1 cellular context compared by ENCODE assay signal in the genomic region with DNA sequence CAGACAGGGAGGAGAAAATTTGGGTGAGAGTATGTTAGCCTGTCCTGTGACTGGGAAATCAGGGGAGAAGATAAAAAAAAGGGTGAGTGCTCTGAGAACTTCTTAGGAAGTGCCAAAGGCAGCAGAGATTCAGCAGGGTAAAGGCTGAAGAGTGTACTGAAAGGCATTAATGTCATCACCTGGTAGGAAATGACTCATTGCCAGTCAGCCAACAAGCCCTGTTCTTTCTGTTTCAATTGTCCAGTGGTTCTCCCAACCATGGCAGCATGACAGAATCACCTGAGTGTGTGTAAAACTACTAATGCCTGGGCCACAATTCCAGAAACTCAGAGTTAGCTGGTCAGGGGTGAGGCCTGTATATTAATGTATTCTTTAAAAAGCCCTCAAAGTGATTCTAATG.
A peak's percentile ranks its signal among the peaks of the same experiment; 100 is the strongest.
TF ChIP-seq lines count a peak whose summit lies in the region.

No MANE protein-coding gene starts in this region.

TF ChIP-seq in GM12878, 131 proteins besides CTCF, POLR2A, EP300 and RAD21 (continued from another document and continues in another):
- TF ChIP-seq, protein P1, sequence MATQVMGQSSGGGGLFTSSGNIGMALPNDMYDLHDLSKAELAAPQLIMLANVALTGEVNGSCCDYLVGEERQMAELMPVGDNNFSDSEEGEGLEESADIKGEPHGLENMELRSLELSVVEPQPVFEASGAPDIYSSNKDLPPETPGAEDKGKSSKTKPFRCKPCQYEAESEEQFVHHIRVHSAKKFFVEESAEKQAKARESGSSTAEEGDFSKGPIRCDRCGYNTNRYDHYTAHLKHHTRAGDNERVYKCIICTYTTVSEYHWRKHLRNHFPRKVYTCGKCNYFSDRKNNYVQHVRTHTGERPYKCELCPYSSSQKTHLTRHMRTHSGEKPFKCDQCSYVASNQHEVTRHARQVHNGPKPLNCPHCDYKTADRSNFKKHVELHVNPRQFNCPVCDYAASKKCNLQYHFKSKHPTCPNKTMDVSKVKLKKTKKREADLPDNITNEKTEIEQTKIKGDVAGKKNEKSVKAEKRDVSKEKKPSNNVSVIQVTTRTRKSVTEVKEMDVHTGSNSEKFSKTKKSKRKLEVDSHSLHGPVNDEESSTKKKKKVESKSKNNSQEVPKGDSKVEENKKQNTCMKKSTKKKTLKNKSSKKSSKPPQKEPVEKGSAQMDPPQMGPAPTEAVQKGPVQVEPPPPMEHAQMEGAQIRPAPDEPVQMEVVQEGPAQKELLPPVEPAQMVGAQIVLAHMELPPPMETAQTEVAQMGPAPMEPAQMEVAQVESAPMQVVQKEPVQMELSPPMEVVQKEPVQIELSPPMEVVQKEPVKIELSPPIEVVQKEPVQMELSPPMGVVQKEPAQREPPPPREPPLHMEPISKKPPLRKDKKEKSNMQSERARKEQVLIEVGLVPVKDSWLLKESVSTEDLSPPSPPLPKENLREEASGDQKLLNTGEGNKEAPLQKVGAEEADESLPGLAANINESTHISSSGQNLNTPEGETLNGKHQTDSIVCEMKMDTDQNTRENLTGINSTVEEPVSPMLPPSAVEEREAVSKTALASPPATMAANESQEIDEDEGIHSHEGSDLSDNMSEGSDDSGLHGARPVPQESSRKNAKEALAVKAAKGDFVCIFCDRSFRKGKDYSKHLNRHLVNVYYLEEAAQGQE (IDR thresholded peaks at IDR 0.05; ENCODE audit: low read depth, low read length) = no peak
- TF ChIP-seq, protein P2, sequence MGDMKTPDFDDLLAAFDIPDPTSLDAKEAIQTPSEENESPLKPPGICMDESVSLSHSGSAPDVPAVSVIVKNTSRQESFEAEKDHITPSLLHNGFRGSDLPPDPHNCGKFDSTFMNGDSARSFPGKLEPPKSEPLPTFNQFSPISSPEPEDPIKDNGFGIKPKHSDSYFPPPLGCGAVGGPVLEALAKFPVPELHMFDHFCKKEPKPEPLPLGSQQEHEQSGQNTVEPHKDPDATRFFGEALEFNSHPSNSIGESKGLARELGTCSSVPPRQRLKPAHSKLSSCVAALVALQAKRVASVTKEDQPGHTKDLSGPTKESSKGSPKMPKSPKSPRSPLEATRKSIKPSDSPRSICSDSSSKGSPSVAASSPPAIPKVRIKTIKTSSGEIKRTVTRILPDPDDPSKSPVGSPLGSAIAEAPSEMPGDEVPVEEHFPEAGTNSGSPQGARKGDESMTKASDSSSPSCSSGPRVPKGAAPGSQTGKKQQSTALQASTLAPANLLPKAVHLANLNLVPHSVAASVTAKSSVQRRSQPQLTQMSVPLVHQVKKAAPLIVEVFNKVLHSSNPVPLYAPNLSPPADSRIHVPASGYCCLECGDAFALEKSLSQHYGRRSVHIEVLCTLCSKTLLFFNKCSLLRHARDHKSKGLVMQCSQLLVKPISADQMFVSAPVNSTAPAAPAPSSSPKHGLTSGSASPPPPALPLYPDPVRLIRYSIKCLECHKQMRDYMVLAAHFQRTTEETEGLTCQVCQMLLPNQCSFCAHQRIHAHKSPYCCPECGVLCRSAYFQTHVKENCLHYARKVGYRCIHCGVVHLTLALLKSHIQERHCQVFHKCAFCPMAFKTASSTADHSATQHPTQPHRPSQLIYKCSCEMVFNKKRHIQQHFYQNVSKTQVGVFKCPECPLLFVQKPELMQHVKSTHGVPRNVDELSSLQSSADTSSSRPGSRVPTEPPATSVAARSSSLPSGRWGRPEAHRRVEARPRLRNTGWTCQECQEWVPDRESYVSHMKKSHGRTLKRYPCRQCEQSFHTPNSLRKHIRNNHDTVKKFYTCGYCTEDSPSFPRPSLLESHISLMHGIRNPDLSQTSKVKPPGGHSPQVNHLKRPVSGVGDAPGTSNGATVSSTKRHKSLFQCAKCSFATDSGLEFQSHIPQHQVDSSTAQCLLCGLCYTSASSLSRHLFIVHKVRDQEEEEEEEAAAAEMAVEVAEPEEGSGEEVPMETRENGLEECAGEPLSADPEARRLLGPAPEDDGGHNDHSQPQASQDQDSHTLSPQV (IDR thresholded peaks at IDR 0.05) = no peak
- no peak for TF ChIP-seq HSF1 (IDR thresholded peaks at IDR 0.05; ENCODE audit: low read depth, low read length)
- no peak for TF ChIP-seq SREBF1 (IDR thresholded peaks at IDR 0.05; ENCODE audit: low read length)
- TF ChIP-seq ATF7 (IDR thresholded peaks at IDR 0.05; ENCODE audit: low read depth) = peak; percentile 83
- TF ChIP-seq RCOR1 (conservative IDR thresholded peaks at IDR 0.05; ENCODE audit: low read depth, low read length) = no peak
- no peak for TF ChIP-seq MEF2B (IDR thresholded peaks at IDR 0.05; ENCODE audit: partially characterized antibody, poor library complexity, severe bottlenecking)
- TF ChIP-seq CHD1 (IDR thresholded peaks at IDR 0.05; ENCODE audit: low read depth, low read length) = no peak
- TF ChIP-seq, protein P3, sequence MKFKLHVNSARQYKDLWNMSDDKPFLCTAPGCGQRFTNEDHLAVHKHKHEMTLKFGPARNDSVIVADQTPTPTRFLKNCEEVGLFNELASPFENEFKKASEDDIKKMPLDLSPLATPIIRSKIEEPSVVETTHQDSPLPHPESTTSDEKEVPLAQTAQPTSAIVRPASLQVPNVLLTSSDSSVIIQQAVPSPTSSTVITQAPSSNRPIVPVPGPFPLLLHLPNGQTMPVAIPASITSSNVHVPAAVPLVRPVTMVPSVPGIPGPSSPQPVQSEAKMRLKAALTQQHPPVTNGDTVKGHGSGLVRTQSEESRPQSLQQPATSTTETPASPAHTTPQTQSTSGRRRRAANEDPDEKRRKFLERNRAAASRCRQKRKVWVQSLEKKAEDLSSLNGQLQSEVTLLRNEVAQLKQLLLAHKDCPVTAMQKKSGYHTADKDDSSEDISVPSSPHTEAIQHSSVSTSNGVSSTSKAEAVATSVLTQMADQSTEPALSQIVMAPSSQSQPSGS (IDR thresholded peaks at IDR 0.05; ENCODE audit: low read length) = peak; percentile 55
- no peak for TF ChIP-seq MEF2A (IDR thresholded peaks at IDR 0.05; ENCODE audit: insufficient read depth, low read depth, low read length)
- TF ChIP-seq ZBTB33 (IDR thresholded peaks at IDR 0.05) = no peak
- no peak for TF ChIP-seq YY1 (IDR thresholded peaks at IDR 0.05; ENCODE audit: low read depth, low read length)
- no peak for TF ChIP-seq STAT3 (IDR thresholded peaks at IDR 0.05; ENCODE audit: low read depth, low read length)
- TF ChIP-seq HDAC6 (IDR thresholded peaks at IDR 0.05; ENCODE audit: unreplicated experiment) = no peak
- no peak for TF ChIP-seq PAX8 (IDR thresholded peaks at IDR 0.05)
- TF ChIP-seq BRCA1 (IDR thresholded peaks at IDR 0.05; ENCODE audit: low read depth, low read length) = no peak
- no peak for TF ChIP-seq RELA (IDR thresholded peaks at IDR 0.05; ENCODE audit: borderline replicate concordance, partially characterized antibody)
- TF ChIP-seq BACH1 (IDR thresholded peaks at IDR 0.05; ENCODE audit: borderline replicate concordance) = no peak
- TF ChIP-seq POLR2AphosphoS5 (IDR thresholded peaks at IDR 0.05; ENCODE audit: low read length) = no peak
- TF ChIP-seq SUPT20H (IDR thresholded peaks at IDR 0.05; ENCODE audit: borderline replicate concordance, control insufficient read depth, low read depth, low read length) = no peak
- no peak for TF ChIP-seq BMI1 (IDR thresholded peaks at IDR 0.05; ENCODE audit: borderline replicate concordance)
- peak; percentile 59; the same call in 1 of the 2 replicates for TF ChIP-seq CREM (IDR thresholded peaks at IDR 0.05; ENCODE audit: low read depth)
- no peak for TF ChIP-seq SMAD1 (IDR thresholded peaks at IDR 0.05; ENCODE audit: low read depth, partially characterized antibody)
- TF ChIP-seq KAT2A (conservative IDR thresholded peaks at IDR 0.05; ENCODE audit: control insufficient read depth, low read depth, low read length) = no peak
- TF ChIP-seq, protein P4, sequence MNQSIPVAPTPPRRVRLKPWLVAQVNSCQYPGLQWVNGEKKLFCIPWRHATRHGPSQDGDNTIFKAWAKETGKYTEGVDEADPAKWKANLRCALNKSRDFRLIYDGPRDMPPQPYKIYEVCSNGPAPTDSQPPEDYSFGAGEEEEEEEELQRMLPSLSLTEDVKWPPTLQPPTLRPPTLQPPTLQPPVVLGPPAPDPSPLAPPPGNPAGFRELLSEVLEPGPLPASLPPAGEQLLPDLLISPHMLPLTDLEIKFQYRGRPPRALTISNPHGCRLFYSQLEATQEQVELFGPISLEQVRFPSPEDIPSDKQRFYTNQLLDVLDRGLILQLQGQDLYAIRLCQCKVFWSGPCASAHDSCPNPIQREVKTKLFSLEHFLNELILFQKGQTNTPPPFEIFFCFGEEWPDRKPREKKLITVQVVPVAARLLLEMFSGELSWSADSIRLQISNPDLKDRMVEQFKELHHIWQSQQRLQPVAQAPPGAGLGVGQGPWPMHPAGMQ (IDR thresholded peaks at IDR 0.05; ENCODE audit: borderline replicate concordance) = no peak
- TF ChIP-seq ZZZ3 (IDR thresholded peaks at IDR 0.05; ENCODE audit: control insufficient read depth, insufficient read length, low read depth) = no peak
- TF ChIP-seq WRNIP1 (IDR thresholded peaks at IDR 0.05; ENCODE audit: borderline replicate concordance, low read depth, low read length) = no peak
- peak; percentile 33 to 44; a peak in 2 of 4 replicates for TF ChIP-seq IKZF2 (IDR thresholded peaks at IDR 0.05)
- no peak for TF ChIP-seq CBX3 (IDR thresholded peaks at IDR 0.05; ENCODE audit: borderline replicate concordance, low read depth)
- TF ChIP-seq TCF3 (IDR thresholded peaks at IDR 0.05; ENCODE audit: borderline replicate concordance, insufficient read depth, low read depth, low read length) = no peak
- no peak for TF ChIP-seq HDAC2 (IDR thresholded peaks at IDR 0.05)
- no peak for TF ChIP-seq ZNF622 (IDR thresholded peaks at IDR 0.05)
- TF ChIP-seq BHLHE40 (IDR thresholded peaks at IDR 0.05; ENCODE audit: borderline replicate concordance in 1 of 2, low read depth in 2 of 2, low read length in 1 of 2) = peak in 1 of 2 experiments; percentile 57; a peak in 1 of 4 replicates
- TF ChIP-seq IRF4 (IDR thresholded peaks at IDR 0.05; ENCODE audit: low read depth, low read length) = peak; percentile 79
- TF ChIP-seq IKZF1 (conservative IDR thresholded peaks at IDR 0.05) = peak; percentile 43; the same call in 1 of the 2 replicates
- no peak for TF ChIP-seq E4F1 (IDR thresholded peaks at IDR 0.05; ENCODE audit: borderline replicate concordance, partially characterized antibody)
- TF ChIP-seq SREBF2 (IDR thresholded peaks at IDR 0.05; ENCODE audit: low read length) = no peak
- no peak for TF ChIP-seq CBFB (IDR thresholded peaks at IDR 0.05; ENCODE audit: low read depth)
- 0 out of 2 replicates have a peak, but pooled peaks have one; percentile 10 for TF ChIP-seq NBN (IDR thresholded peaks at IDR 0.05)
- TF ChIP-seq CBX5 (IDR thresholded peaks at IDR 0.05; ENCODE audit: low read depth) = no peak
- no peak for TF ChIP-seq FOXM1 (IDR thresholded peaks at IDR 0.05; ENCODE audit: low read depth, low read length)
